In the genomic region with DNA sequence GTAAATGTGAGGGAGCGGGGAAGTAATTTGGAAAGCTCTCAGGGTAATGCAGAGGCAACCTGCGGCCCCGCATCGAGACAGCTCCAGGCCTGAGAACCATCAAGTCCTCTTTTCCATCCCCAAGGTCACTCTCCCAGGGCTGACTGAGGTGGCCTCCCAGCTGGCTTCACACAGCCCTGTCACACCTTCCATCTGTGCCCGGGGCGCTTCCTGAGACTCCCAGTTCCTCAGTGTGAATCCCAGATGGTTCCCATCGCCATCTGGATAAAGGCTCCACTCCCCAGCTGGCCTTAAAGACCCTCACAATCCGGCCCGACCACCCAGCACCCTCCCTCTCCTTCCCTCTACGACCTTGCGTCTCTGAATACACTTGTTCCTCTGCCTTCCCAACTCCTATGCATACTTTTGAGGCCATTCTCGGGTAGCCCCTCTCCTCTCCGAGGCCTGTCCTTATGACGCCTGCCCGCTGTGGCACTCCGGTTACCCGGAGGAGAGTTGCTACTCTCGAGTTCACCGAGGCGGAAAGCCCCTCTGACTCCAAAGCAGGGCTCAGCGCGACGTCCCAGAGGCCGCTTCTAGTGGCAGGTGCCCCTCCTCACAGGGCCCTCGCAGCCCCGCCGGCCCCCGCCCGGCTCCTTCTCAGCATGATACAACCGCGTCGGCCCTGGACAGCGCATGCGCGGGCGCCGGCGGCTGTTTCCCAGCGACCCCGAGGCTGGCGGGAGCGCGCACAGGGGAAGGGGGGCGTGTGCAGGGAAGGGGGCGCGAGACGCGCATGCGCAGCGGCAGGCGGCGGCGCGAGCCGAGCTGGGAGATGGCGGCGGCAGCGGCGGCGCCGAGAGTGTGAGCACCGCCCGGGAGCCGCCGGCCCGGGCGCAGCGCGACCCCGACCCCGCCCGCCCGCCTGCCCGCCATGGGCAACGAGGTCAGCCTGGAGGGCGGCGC, we compare ENCODE assay signal across 8 cellular contexts. TPM values are rescaled to one million over a fixed set of nuclear protein-coding genes. Genes with fewer than 3 reads are reported as not detected.
DNase-seq lines count a peak whose midpoint lies in the region; ATAC-seq and TF ChIP-seq lines count a peak whose summit lies in the region.

BSN (plus strand) TSS at position 788 of the 945 bp plus-strand sequence; CDS start at position 914, 126 bp downstream.

- H3K27me3 Mint-ChIP-seq in activated CD4-positive, alpha-beta memory T cell treated with anti-CD3 and anti-CD28 coated beads for 36 hours = peaks cover 48% of the 10 kb centered on the region

- CTCF ChIA-PET in activated CD4-positive, alpha-beta memory T cell treated with anti-CD3 and anti-CD28 coated beads for 36 hours (lab: Charles Lee) = interaction anchor here (0.6 to 4.3 kb wide), 4 partner anchors 14 to 673 kb away, joined by 3 to 43 read pairs (median 10); no protein-coding TSS in a partner anchor

- TF ChIP-seq CTCF in lower leg skin (IDR thresholded peaks at IDR 0.05) = no peak

- peaks cover 21% of the 10 kb centered on the region for H3K4me1 Mint-ChIP-seq in activated CD4-positive, alpha-beta memory T cell treated with anti-CD3 and anti-CD28 coated beads for 36 hours (ENCODE audit: low read depth)

- H3K9me3 ChIP-seq in BLaER1 = no peaks in the 10 kb centered on the region

- peak; percentile 91 for DNase-seq in NCI-H69 (lab: John Stamatoyannopoulos, UW)
- DNase-seq in activated CD4-positive, alpha-beta memory T cell treated with anti-CD3 and anti-CD28 coated beads for 36 hours = peak; percentile 92
- DNase-seq in dermis microvascular lymphatic vessel endothelial cell (ENCODE audit: low read depth in 2 of 2) = peak; percentile 72 to 90
- peak; percentile 62 to 95 for DNase-seq in lower leg skin (ENCODE audit: low spot score in 2 of 2)
- DNase-seq in stimulated activated CD4-positive, alpha-beta T cell treated with anti-CD3 and anti-CD28 coated beads, Interleukin-4, amount 100 ng/mL, for 4 hours = peak; percentile 87 to 91

- 4 to 6% methylated on average over 35 to 48 of the region's 77 CpGs for WGBS in lower leg skin, 2 donors

- ATAC-seq in GM19372 (IDR thresholded peaks at IDR 0.05; ENCODE audit: low read depth, unreplicated experiment) (peak; percentile 86), HG03558 (IDR thresholded peaks at IDR 0.05; ENCODE audit: extremely low read depth, unreplicated experiment) (peak; percentile 75)

- H3K4me3 ChIP-seq in BLaER1 = peak within 1 kb of the TSS; percentile 71
- peak within 1 kb of the TSS; percentile 42 for H3K4me3 ChIP-seq in lower leg skin (ENCODE audit: low read depth, poor library complexity, severe bottlenecking)

- no peaks in the 10 kb centered on the region for H3K9me3 Mint-ChIP-seq in activated CD4-positive, alpha-beta memory T cell treated with anti-CD3 and anti-CD28 coated beads for 36 hours

- no peaks in the 10 kb centered on the region for H3K36me3 Mint-ChIP-seq in activated CD4-positive, alpha-beta memory T cell treated with anti-CD3 and anti-CD28 coated beads for 36 hours

- POLR2A ChIA-PET in activated CD4-positive, alpha-beta memory T cell treated with anti-CD3 and anti-CD28 coated beads for 36 hours (lab: Charles Lee) = interaction anchor here (1.5 kb wide), 1 partner anchor 14 kb away, joined by 6 read pairs; no protein-coding TSS in a partner anchor

- peak within 1 kb of the TSS; percentile 50 for H3K27ac ChIP-seq in BLaER1

- peaks cover 11% of the 10 kb centered on the region for H4K20me1 ChIP-seq in BLaER1

- peak within 1 kb of the TSS; percentile 97 for H3K4me2 ChIP-seq in BLaER1

- no peaks in the 10 kb centered on the region for H3K36me3 ChIP-seq in BLaER1

- intact Hi-C loops in activated CD4-positive, alpha-beta memory T cell treated with anti-CD3 and anti-CD28 coated beads for 36 hours (cut with micrococcal nuclease) = loop anchor here (1.0 kb wide), 1 partner anchor 14 kb away; no protein-coding TSS in a partner anchor
- intact Hi-C loops in lower leg skin (cut with DNase I; ENCODE audit: low total_unique reads) = no loop called here

- H3K4me1 ChIP-seq in BLaER1 = peaks cover 34% of the 10 kb centered on the region

- H3K27ac Mint-ChIP-seq in activated CD4-positive, alpha-beta memory T cell treated with anti-CD3 and anti-CD28 coated beads for 36 hours = no peak within 1 kb of the TSS

- peaks cover 28% of the 10 kb centered on the region for H3K27me3 ChIP-seq in BLaER1

- TF ChIP-seq POLR2A in lower leg skin (IDR thresholded peaks at IDR 0.05) = no peak

- H3K9ac ChIP-seq in BLaER1 = peak within 1 kb of the TSS; percentile 77

- peak within 1 kb of the TSS; percentile 79 for H3K4me3 Mint-ChIP-seq in activated CD4-positive, alpha-beta memory T cell treated with anti-CD3 and anti-CD28 coated beads for 36 hours

RNA-seq across cellular contexts. Expression of gene BSN, which starts in this region (rescaled TPM):
- total RNA-seq in activated CD4-positive, alpha-beta memory T cell treated with anti-CD3 and anti-CD28 coated beads for 36 hours = under 1 TPM; 0.05 to 0.07 TPM
- total RNA-seq in dermis microvascular lymphatic vessel endothelial cell = under 0.01 TPM in 2 replicates
- under 1 TPM; 0.04 to 0.36 (median 0.14) TPM for total RNA-seq in lower leg skin

Comparison
In these comparisons a context has a peak if more than half of its experiments do, and no peak if none do; other contexts are left out.
1. Peak in every context shown above with its lines: DNase-seq, ATAC-seq, H3K4me3 ChIP-seq and H3K27ac ChIP-seq.
2. Peak in DNase-seq in activated CD4-positive, alpha-beta memory T cell treated with anti-CD3 and anti-CD28 coated beads for 36 hours; RNA of the gene not detected or under 1 TPM.
3. Peak in DNase-seq in dermis microvascular lymphatic vessel endothelial cell; RNA of the gene not detected or under 1 TPM.
4. Peak in DNase-seq and H3K4me3 ChIP-seq in lower leg skin; RNA of the gene not detected or under 1 TPM.